In the genomic region with DNA sequence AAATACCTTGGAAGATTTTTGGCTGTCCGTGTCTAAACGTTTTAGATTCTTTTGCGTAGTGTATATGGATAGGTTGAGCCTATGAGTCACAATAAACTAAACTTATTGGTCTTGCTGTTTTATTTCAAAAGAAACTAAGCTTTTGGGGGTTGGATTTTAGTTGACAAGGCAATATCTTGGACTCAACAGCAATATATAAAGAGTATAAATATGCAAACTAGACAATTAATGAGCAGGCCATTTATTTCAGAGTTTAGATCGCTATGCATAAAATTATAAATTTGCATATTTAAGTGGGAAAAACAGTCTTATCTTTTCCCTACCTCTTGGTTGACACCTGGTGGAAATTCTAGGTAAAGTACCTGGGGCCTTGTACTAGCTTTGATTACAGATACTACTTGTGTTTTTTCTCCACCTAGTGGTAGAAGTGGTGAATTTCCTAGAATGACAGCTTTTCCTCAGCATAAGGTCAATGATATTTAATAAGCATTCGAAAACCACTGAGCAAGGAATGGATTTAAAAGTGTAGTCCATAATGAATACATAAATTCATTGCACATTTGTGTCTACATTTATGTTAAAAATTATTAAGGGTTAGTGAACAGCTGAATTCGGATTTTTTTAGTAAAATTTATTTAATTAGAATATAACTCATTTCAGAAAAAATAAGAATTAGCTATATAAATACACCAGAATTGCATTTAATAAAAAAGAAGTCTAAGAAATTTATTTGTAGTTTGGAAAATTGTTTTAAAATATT, we compare ENCODE assay signal across 1 cellular context.
TF ChIP-seq lines count a peak whose summit lies in the region.

No MANE protein-coding gene starts in this region.

TF ChIP-seq in GM23338, 12 proteins besides CTCF, POLR2A, EP300 and RAD21 (continued from another document):
- TF ChIP-seq, protein P1, sequence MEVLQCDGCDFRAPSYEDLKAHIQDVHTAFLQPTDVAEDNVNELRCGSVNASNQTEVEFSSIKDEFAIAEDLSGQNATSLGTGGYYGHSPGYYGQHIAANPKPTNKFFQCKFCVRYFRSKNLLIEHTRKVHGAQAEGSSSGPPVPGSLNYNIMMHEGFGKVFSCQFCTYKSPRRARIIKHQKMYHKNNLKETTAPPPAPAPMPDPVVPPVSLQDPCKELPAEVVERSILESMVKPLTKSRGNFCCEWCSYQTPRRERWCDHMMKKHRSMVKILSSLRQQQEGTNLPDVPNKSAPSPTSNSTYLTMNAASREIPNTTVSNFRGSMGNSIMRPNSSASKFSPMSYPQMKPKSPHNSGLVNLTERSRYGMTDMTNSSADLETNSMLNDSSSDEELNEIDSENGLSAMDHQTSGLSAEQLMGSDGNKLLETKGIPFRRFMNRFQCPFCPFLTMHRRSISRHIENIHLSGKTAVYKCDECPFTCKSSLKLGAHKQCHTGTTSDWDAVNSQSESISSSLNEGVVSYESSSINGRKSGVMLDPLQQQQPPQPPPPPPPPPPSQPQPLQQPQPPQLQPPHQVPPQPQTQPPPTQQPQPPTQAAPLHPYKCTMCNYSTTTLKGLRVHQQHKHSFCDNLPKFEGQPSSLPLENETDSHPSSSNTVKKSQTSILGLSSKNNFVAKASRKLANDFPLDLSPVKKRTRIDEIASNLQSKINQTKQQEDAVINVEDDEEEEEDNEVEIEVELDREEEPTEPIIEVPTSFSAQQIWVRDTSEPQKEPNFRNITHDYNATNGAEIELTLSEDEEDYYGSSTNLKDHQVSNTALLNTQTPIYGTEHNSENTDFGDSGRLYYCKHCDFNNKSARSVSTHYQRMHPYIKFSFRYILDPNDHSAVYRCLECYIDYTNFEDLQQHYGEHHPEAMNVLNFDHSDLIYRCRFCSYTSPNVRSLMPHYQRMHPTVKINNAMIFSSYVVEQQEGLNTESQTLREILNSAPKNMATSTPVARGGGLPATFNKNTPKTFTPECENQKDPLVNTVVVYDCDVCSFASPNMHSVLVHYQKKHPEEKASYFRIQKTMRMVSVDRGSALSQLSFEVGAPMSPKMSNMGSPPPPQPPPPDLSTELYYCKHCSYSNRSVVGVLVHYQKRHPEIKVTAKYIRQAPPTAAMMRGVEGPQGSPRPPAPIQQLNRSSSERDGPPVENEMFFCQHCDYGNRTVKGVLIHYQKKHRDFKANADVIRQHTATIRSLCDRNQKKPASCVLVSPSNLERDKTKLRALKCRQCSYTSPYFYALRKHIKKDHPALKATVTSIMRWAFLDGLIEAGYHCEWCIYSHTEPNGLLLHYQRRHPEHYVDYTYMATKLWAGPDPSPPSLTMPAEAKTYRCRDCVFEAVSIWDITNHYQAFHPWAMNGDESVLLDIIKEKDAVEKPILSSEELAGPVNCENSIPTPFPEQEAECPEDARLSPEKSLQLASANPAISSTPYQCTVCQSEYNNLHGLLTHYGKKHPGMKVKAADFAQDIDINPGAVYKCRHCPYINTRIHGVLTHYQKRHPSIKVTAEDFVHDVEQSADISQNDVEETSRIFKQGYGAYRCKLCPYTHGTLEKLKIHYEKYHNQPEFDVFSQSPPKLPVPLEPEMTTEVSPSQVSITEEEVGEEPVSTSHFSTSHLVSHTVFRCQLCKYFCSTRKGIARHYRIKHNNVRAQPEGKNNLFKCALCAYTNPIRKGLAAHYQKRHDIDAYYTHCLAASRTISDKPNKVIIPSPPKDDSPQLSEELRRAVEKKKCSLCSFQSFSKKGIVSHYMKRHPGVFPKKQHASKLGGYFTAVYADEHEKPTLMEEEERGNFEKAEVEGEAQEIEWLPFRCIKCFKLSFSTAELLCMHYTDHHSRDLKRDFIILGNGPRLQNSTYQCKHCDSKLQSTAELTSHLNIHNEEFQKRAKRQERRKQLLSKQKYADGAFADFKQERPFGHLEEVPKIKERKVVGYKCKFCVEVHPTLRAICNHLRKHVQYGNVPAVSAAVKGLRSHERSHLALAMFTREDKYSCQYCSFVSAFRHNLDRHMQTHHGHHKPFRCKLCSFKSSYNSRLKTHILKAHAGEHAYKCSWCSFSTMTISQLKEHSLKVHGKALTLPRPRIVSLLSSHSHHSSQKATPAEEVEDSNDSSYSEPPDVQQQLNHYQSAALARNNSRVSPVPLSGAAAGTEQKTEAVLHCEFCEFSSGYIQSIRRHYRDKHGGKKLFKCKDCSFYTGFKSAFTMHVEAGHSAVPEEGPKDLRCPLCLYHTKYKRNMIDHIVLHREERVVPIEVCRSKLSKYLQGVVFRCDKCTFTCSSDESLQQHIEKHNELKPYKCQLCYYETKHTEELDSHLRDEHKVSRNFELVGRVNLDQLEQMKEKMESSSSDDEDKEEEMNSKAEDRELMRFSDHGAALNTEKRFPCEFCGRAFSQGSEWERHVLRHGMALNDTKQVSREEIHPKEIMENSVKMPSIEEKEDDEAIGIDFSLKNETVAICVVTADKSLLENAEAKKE (CRISPR knock-in tag; IDR thresholded peaks at IDR 0.05), result no peak
- TF ChIP-seq ZNF331 (CRISPR knock-in tag; IDR thresholded peaks at IDR 0.05; ENCODE audit: low read depth) (no peak), JUNB (IDR thresholded peaks at IDR 0.05; ENCODE audit: unreplicated experiment) (no peak)
- TF ChIP-seq, protein P2, sequence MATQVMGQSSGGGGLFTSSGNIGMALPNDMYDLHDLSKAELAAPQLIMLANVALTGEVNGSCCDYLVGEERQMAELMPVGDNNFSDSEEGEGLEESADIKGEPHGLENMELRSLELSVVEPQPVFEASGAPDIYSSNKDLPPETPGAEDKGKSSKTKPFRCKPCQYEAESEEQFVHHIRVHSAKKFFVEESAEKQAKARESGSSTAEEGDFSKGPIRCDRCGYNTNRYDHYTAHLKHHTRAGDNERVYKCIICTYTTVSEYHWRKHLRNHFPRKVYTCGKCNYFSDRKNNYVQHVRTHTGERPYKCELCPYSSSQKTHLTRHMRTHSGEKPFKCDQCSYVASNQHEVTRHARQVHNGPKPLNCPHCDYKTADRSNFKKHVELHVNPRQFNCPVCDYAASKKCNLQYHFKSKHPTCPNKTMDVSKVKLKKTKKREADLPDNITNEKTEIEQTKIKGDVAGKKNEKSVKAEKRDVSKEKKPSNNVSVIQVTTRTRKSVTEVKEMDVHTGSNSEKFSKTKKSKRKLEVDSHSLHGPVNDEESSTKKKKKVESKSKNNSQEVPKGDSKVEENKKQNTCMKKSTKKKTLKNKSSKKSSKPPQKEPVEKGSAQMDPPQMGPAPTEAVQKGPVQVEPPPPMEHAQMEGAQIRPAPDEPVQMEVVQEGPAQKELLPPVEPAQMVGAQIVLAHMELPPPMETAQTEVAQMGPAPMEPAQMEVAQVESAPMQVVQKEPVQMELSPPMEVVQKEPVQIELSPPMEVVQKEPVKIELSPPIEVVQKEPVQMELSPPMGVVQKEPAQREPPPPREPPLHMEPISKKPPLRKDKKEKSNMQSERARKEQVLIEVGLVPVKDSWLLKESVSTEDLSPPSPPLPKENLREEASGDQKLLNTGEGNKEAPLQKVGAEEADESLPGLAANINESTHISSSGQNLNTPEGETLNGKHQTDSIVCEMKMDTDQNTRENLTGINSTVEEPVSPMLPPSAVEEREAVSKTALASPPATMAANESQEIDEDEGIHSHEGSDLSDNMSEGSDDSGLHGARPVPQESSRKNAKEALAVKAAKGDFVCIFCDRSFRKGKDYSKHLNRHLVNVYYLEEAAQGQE (IDR thresholded peaks at IDR 0.05; ENCODE audit: unreplicated experiment), result no peak
